Comparison of ENCODE assay signal across 8 cellular contexts in the genomic region with DNA sequence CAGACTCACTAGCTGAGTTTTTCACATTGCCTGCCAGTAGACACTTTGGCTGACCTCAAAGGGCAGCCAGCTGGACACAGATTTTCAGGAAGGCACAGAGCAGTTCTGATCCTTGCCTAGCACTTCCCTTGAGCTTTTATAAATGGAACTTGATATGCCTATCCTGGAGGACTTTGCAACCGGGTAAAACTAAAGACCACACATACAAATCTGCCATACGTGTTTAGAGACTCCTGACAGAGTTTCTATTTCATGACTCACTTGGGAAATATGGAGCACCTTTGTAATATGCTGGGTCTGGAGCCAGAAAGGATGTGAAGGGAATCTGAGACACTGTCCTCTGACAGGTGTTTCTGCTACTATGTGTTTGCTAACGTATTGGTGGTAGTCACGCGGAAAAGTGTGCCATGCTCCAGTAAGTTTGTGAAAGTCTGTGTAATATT. TPM values are rescaled to one million over a fixed set of nuclear protein-coding genes. Genes with fewer than 3 reads are reported as not detected.
DNase-seq lines count a peak whose midpoint lies in the region; ATAC-seq and TF ChIP-seq lines count a peak whose summit lies in the region.

No MANE protein-coding gene starts in this region.

- TF ChIP-seq POLR2A in esophagus muscularis mucosa (IDR thresholded peaks at IDR 0.05; ENCODE audit: low read depth): no peak

- H3K4me3 ChIP-seq in RWPE2 (ENCODE audit: severe bottlenecking) (no peak overlapping the region), esophagus muscularis mucosa (no peak overlapping the region)

- intact Hi-C loops in esophagus muscularis mucosa (cut with DNase I): no loop called here
- intact Hi-C loops in activated CD4-positive, alpha-beta T cell treated with anti-CD3 and anti-CD28 coated beads for 36 hours (cut with DNase I, micrococcal nuclease): no loop called here

- no peaks in the 10 kb centered on the region for H3K36me3 ChIP-seq in RWPE2 (ENCODE audit: low read depth)
- no peaks in the 10 kb centered on the region for H3K36me3 ChIP-seq in esophagus muscularis mucosa

- CTCF ChIA-PET in activated CD4-positive, alpha-beta T cell treated with anti-CD3 and anti-CD28 coated beads for 36 hours (lab: Charles Lee): interaction anchor here (1.1 to 1.2 kb wide), 2 partner anchors 11 to 59 kb away, joined by 3 read pairs; no protein-coding TSS in a partner anchor

- no peaks in the 10 kb centered on the region for H3K27me3 ChIP-seq in RWPE2 (ENCODE audit: insufficient read depth, poor library complexity, severe bottlenecking)
- no peaks in the 10 kb centered on the region for H3K27me3 ChIP-seq in esophagus muscularis mucosa

- no peaks in the 10 kb centered on the region for H3K9me3 Mint-ChIP-seq in nephron
- H3K9me3 Mint-ChIP-seq in activated T-cell treated with anti-CD3 and anti-CD28 coated beads, Interleukin-2, amount 50 U/mL, for 24 hours: no peaks in the 10 kb centered on the region
- no peaks in the 10 kb centered on the region for H3K9me3 Mint-ChIP-seq in activated CD4-positive, alpha-beta T cell treated with anti-CD3 and anti-CD28 coated beads for 36 hours (ENCODE audit: low read depth)

- no peaks in the 10 kb centered on the region for H3K36me3 Mint-ChIP-seq in nephron (ENCODE audit: low read depth)
- no peaks in the 10 kb centered on the region for H3K36me3 Mint-ChIP-seq in activated T-cell treated with anti-CD3 and anti-CD28 coated beads, Interleukin-2, amount 50 U/mL, for 24 hours (ENCODE audit: low read depth)
- H3K36me3 Mint-ChIP-seq in activated CD4-positive, alpha-beta T cell treated with anti-CD3 and anti-CD28 coated beads for 36 hours (ENCODE audit: low read depth): no peaks in the 10 kb centered on the region

- WGBS in esophagus muscularis mucosa: 43% methylated on average over 5 of the region's 5 CpGs

- peak overlapping the region; percentile 90 for H3K27ac ChIP-seq in RWPE2 (ENCODE audit: poor library complexity, severe bottlenecking)
- H3K27ac ChIP-seq in esophagus muscularis mucosa (replicated peaks in 1 of 4): no peak overlapping the region

- TF ChIP-seq EP300 in esophagus muscularis mucosa (IDR thresholded peaks at IDR 0.05): no peak

- peak overlapping the region; percentile 88 to 96 (median 93) for H3K27ac Mint-ChIP-seq in nephron
- no peak overlapping the region for H3K27ac Mint-ChIP-seq in activated T-cell treated with anti-CD3 and anti-CD28 coated beads, Interleukin-2, amount 50 U/mL, for 24 hours
- no peak overlapping the region for H3K27ac Mint-ChIP-seq in activated CD4-positive, alpha-beta T cell treated with anti-CD3 and anti-CD28 coated beads for 36 hours

- POLR2A ChIA-PET in activated CD4-positive, alpha-beta T cell treated with anti-CD3 and anti-CD28 coated beads for 36 hours (lab: Charles Lee): no interaction called here

- no peaks in the 10 kb centered on the region for H3K27me3 Mint-ChIP-seq in nephron (ENCODE audit: low read depth)
- no peaks in the 10 kb centered on the region for H3K27me3 Mint-ChIP-seq in activated T-cell treated with anti-CD3 and anti-CD28 coated beads, Interleukin-2, amount 50 U/mL, for 24 hours
- peaks cover 2% of the 10 kb centered on the region for H3K27me3 Mint-ChIP-seq in activated CD4-positive, alpha-beta T cell treated with anti-CD3 and anti-CD28 coated beads for 36 hours

- H3K9me3 ChIP-seq in RWPE2 (ENCODE audit: severe bottlenecking): no peaks in the 10 kb centered on the region
- H3K9me3 ChIP-seq in esophagus muscularis mucosa: no peaks in the 10 kb centered on the region

- peaks cover 49% of the 10 kb centered on the region for H3K4me1 ChIP-seq in RWPE2 (ENCODE audit: insufficient read depth, poor library complexity, severe bottlenecking)
- peaks cover 0 to 10% (median 3%) of the 10 kb centered on the region in 4 donors for H3K4me1 ChIP-seq in esophagus muscularis mucosa

- H3K4me3 Mint-ChIP-seq in nephron: no peak overlapping the region
- no peak overlapping the region for H3K4me3 Mint-ChIP-seq in activated T-cell treated with anti-CD3 and anti-CD28 coated beads, Interleukin-2, amount 50 U/mL, for 24 hours
- no peak overlapping the region for H3K4me3 Mint-ChIP-seq in activated CD4-positive, alpha-beta T cell treated with anti-CD3 and anti-CD28 coated beads for 36 hours

- TF ChIP-seq CTCF in RWPE2 (IDR thresholded peaks at IDR 0.05; ENCODE audit: poor library complexity, severe bottlenecking): no peak
- no peak for TF ChIP-seq CTCF in nephron (IDR thresholded peaks at IDR 0.05; ENCODE audit: unreplicated experiment in 3 of 3)
- TF ChIP-seq CTCF in esophagus muscularis mucosa (IDR thresholded peaks at IDR 0.05): no peak

- H3K4me1 Mint-ChIP-seq in nephron: peaks cover 20% of the 10 kb centered on the region
- no peaks in the 10 kb centered on the region for H3K4me1 Mint-ChIP-seq in activated T-cell treated with anti-CD3 and anti-CD28 coated beads, Interleukin-2, amount 50 U/mL, for 24 hours (ENCODE audit: low read depth)
- no peaks in the 10 kb centered on the region for H3K4me1 Mint-ChIP-seq in activated CD4-positive, alpha-beta T cell treated with anti-CD3 and anti-CD28 coated beads for 36 hours

- ATAC-seq in GM19395 (IDR thresholded peaks at IDR 0.05; ENCODE audit: unreplicated experiment) (peak; percentile 95), HG03196 (IDR thresholded peaks at IDR 0.05; ENCODE audit: unreplicated experiment) (peak; percentile 83), RWPE2 (ENCODE audit: low read depth) (peak; percentile 93)
- no peak for ATAC-seq in activated CD4-positive, alpha-beta T cell treated with anti-CD3 and anti-CD28 coated beads for 36 hours

- DNase-seq in RWPE2 (ENCODE audit: low spot score): no peak
- no peak for DNase-seq in esophagus muscularis mucosa (ENCODE audit: extremely low spot score)
- DNase-seq in activated T-cell treated with anti-CD3 and anti-CD28 coated beads, Interleukin-2, amount 50 U/mL, for 24 hours: no peak
- no peak for DNase-seq in stimulated activated CD4-positive, alpha-beta T cell treated with anti-CD3 and anti-CD28 coated beads, Interleukin-4, amount 100 ng/mL, for 24 hours
- DNase-seq in activated CD4-positive, alpha-beta T cell treated with anti-CD3 and anti-CD28 coated beads for 36 hours: no peak

RNA-seq across cellular contexts. Expression of a gene that starts 56.7 kb away (rescaled TPM):
- 1 to 10 TPM in 1 of 4 donors, under 1 TPM in 3; 0.26 to 1.2 (median 0.62) TPM for total RNA-seq in esophagus muscularis mucosa
- under 1 TPM in 1 of 2 experiments, not detected in 1; 0.04 TPM for total RNA-seq in activated CD4-positive, alpha-beta T cell treated with anti-CD3 and anti-CD28 coated beads for 36 hours

Comparison
In these comparisons a context has a peak if more than half of its experiments do, and no peak if none do; other contexts are left out.
1. H3K27ac Mint-ChIP-seq: peak in nephron (3 of 3); none in activated T-cell treated with anti-CD3 and anti-CD28 coated beads, Interleukin-2, amount 50 U/mL, for 24 hours (single experiment) and activated CD4-positive, alpha-beta T cell treated with anti-CD3 and anti-CD28 coated beads for 36 hours (single experiment).